9 cellular contexts compared by ENCODE assay signal in the genomic region with DNA sequence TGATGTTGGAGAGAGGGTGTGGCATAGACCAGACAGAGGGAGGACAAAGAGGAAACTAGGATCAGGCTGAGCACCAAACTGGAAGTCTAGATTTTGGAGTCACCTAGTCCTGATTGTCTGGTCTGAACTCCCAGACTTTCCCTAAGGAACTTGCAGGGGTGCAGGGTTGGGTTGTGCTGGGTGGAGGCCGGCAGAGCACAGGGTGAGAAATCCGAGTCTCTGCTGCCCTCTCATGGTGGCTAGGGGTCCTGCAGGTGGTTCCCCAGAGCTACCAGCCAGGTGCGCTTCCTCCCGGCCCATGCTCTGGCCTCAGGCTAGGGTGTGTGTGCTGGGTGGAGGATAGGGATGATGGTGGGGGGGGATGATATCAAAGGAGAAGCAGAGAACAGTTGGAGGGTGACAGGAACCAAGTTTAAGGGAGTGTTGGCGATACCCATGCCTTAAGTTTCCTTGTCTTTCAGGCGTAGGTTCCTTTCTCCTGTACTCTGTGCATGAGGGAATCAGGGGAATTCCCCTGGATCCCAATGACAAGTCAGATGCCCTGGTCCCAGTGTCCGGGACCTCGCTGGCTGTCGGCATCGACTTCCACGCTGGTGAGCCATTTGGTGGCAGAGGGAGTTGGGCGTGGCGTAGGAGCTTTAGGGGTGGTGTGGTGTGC. TPM values are rescaled to one million over a fixed set of nuclear protein-coding genes. Genes with fewer than 3 reads are reported as not detected.
A peak's percentile ranks its signal among the peaks of the same experiment; 100 is the strongest.
DNase-seq lines count a peak whose midpoint lies in the region; ATAC-seq, FAIRE-seq and TF ChIP-seq lines count a peak whose summit lies in the region.
"Had no signal": no experiment of that assay in that cellular context is flagged by ENCODE, and none has a peak within 500 bp of the region (broad histone marks: within the 10 kb centered on the region; RNA-seq: fewer than 3 reads in every experiment).

No MANE protein-coding gene starts in this region.

- DNase-seq in NCI-H2081 (lab: John Stamatoyannopoulos, UW) (peak; percentile 70 to 78), T47D (ENCODE audit: low read depth in 1 of 2, low spot score in 1 of 2) (peak; percentile 82 to 99), kidney (peak; percentile 90)
- peak; percentile 86 for DNase-seq in stimulated activated CD4-positive, alpha-beta T cell treated with anti-CD3 and anti-CD28 coated beads, Interleukin-4, amount 100 ng/mL, for 24 hours

- H3K9me3 ChIP-seq in kidney (ENCODE audit: control insufficient read depth in 1 of 2, low read length in 2 of 2): no peaks in the 10 kb centered on the region

- no peak overlapping the region for H3K4me3 ChIP-seq in kidney (ENCODE audit: low read length in 2 of 2)

- H3K9ac ChIP-seq in kidney (ENCODE audit: low read length in 2 of 2): no peak overlapping the region

- no peak for TF ChIP-seq POLR2A in GM18505 (IDR thresholded peaks at IDR 0.05; ENCODE audit: borderline replicate concordance, extremely low read depth, insufficient read depth, insufficient read length)

- FAIRE-seq in kidney (lab: Jason Lieb, UNC): no peak

- TF ChIP-seq CTCF in 22Rv1 (IDR thresholded peaks at IDR 0.05) (peak; percentile 98), VCaP (conservative IDR thresholded peaks at IDR 0.05) (peak; percentile 95), kidney (IDR thresholded peaks at IDR 0.05; ENCODE audit: borderline replicate concordance, extremely low read depth, insufficient read depth) (peak; percentile 86)

- H3K27ac ChIP-seq in 22Rv1 (no peak overlapping the region), VCaP (no peak overlapping the region), kidney (ENCODE audit: low read depth in 2 of 2, low read length in 2 of 2) (no peak overlapping the region)

- H3K4me1 ChIP-seq in kidney (ENCODE audit: control insufficient read depth in 1 of 2, insufficient read depth in 1 of 2, low read depth in 1 of 2, low read length in 2 of 2): no peaks in the 10 kb centered on the region

- ATAC-seq in GM18505 (IDR thresholded peaks at IDR 0.05; ENCODE audit: unreplicated experiment) (peak; percentile 54), HG02981 (IDR thresholded peaks at IDR 0.05; ENCODE audit: unreplicated experiment) (peak; percentile 85)

- intact Hi-C loops in kidney (cut with DNase I): no loop called here

- peaks cover 0 to 35% of the 10 kb centered on the region in 2 donors for H3K36me3 ChIP-seq in kidney (ENCODE audit: control insufficient read depth in 1 of 2, insufficient read depth in 2 of 2, low read length in 2 of 2)

- in situ Hi-C loops in T47D (cut with HindIII; ENCODE audit: low pct_unique_long_range_greater_than_20kb, low sequenced_read_pairs): no loop called here

RNA-seq across cellular contexts. Expression of a gene that starts 33.5 kb away (rescaled TPM):
- total RNA-seq in kidney: 0.16 TPM
- polyA plus RNA-seq in kidney (ENCODE audit: insufficient read depth, low read depth, low replicate concordance): 0.71 TPM

RNA-seq across cellular contexts. Expression of a gene that starts 35.6 kb away (rescaled TPM):
- total RNA-seq in kidney: not detected
- polyA plus RNA-seq in kidney (ENCODE audit: insufficient read depth, low read depth, low replicate concordance): not detected
- polyA plus RNA-seq: thymus had no signal

RNA-seq across cellular contexts. Expression of a gene that starts 46.5 kb away (rescaled TPM):
- total RNA-seq in kidney: 70.1 TPM
- polyA plus RNA-seq in kidney (ENCODE audit: insufficient read depth, low read depth, low replicate concordance): 49.3 TPM

RNA-seq across cellular contexts. Expression of a gene that starts 54.8 kb away (rescaled TPM):
- 121 TPM for total RNA-seq in kidney
- polyA plus RNA-seq in kidney (ENCODE audit: insufficient read depth, low read depth, low replicate concordance): 18.7 TPM
